Comparison of ENCODE assay signal across 10 cellular contexts in genomic region chr7:47581442-47581820, GRCh38. TPM values are rescaled to one million over a fixed set of nuclear protein-coding genes. Genes with fewer than 3 reads are reported as not detected.
A peak's percentile ranks its signal among the peaks of the same experiment; 100 is the strongest.
DNase-seq lines count a peak whose midpoint lies in the region; ATAC-seq, FAIRE-seq and TF ChIP-seq lines count a peak whose summit lies in the region.
"Had no signal": no experiment of that assay in that cellular context is flagged by ENCODE, and none has a peak within 500 bp of the region (broad histone marks: within the 10 kb centered on the region; RNA-seq: fewer than 3 reads in every experiment).

No MANE protein-coding gene starts in this region.

- peak overlapping the region; percentile 85 for H3K4me3 ChIP-seq in rectal smooth muscle tissue (ENCODE audit: low read length)

- TF ChIP-seq POLR2A in H54 (IDR thresholded peaks at IDR 0.05; ENCODE audit: low read depth, low read length), result no peak

- H3K9ac ChIP-seq in rectal smooth muscle tissue (ENCODE audit: low read length), result no peak overlapping the region

- H3K27ac ChIP-seq in rectal smooth muscle tissue (ENCODE audit: low read depth, low read length), result peak overlapping the region; percentile 28

- FAIRE-seq in H54 (lab: Jason Lieb, UNC), result no peak

- peaks cover 14% of the 10 kb centered on the region for H3K4me1 ChIP-seq in rectal smooth muscle tissue (ENCODE audit: control insufficient read depth, insufficient read depth, low read length)

- peak; percentile 36 for DNase-seq in GM03348 (ENCODE audit: low spot score)
- no peak for DNase-seq in left cardiac atrium
- no peak for DNase-seq in SW480 (ENCODE audit: low spot score)
- DNase-seq in H54 (ENCODE audit: insufficient read length, low spot score), result no peak
- DNase-seq: activated naive CD8-positive, alpha-beta T cell treated with anti-CD3 and anti-CD28 coated beads, Interleukin-2, amount 10 ng/mL, durations not matched to agents 7 days and 5 days; NCI-H1694 treated with DMSO at 0.1 percent for 48 hours had no signal

- H3K36me3 ChIP-seq in rectal smooth muscle tissue (ENCODE audit: control insufficient read depth, insufficient read depth, low read length), result no peaks in the 10 kb centered on the region

- peaks cover 2% of the 10 kb centered on the region for H3K27me3 ChIP-seq in rectal smooth muscle tissue (ENCODE audit: control insufficient read depth, insufficient read depth, low read length)

- intact Hi-C loops in left cardiac atrium (cut with DNase I), result no loop called here

- peak; percentile 56 for ATAC-seq in SK-N-SH treated with all-trans-retinoic acid at 6 μM for 48 hours
- ATAC-seq in left cardiac atrium, result peak; percentile 15 to 24
- ATAC-seq in GM19455 (IDR thresholded peaks at IDR 0.05; ENCODE audit: unreplicated experiment), result no peak
- no peak for ATAC-seq in GM18858 (IDR thresholded peaks at IDR 0.05; ENCODE audit: unreplicated experiment)

TF ChIP-seq in SK-N-SH treated with all-trans-retinoic acid at 6 μM for 48 hours, 23 proteins besides CTCF, POLR2A, EP300 and RAD21:
- TF ChIP-seq PATZ1 (CRISPR knock-in tag; IDR thresholded peaks at IDR 0.05; ENCODE audit: borderline replicate concordance) (no peak), ZFP30 (CRISPR knock-in tag; IDR thresholded peaks at IDR 0.05) (no peak), ZFP3 (CRISPR knock-in tag; IDR thresholded peaks at IDR 0.05) (no peak), ZC3H10 (CRISPR knock-in tag; IDR thresholded peaks at IDR 0.05) (no peak), RARB (CRISPR knock-in tag; IDR thresholded peaks at IDR 0.05) (no peak), GLIS3 (CRISPR knock-in tag; IDR thresholded peaks at IDR 0.05) (peak; percentile 51; the same call in 1 of the 2 replicates), SNAI2 (CRISPR knock-in tag; IDR thresholded peaks at IDR 0.05) (no peak), ZNF70 (CRISPR knock-in tag; IDR thresholded peaks at IDR 0.05) (no peak)

RNA-seq across cellular contexts. Expression of gene TNS3, which starts 0.5 kb away (rescaled TPM):
- 10 to 100 TPM; 51.4 to 66.9 TPM for total RNA-seq in left cardiac atrium

Comparison
In these comparisons a context has a peak if more than half of its experiments do, and no peak if none do; other contexts are left out.
1. ATAC-seq: peak in SK-N-SH treated with all-trans-retinoic acid at 6 μM for 48 hours (single experiment) and left cardiac atrium (2 of 2); none in GM19455 (single experiment) and GM18858 (single experiment).